31 cellular contexts compared by ENCODE assay signal in genomic region chr1:36656271-36656670, GRCh38.
"Had no signal": no experiment of that assay in that cellular context is flagged by ENCODE, and none has a peak within 500 bp of the region (broad histone marks: within the 10 kb centered on the region; RNA-seq: fewer than 3 reads in every experiment).

No MANE protein-coding gene starts in this region.

- H3K9ac ChIP-seq: SK-N-SH had no signal

- H3K27me3 ChIP-seq: Peyer's patch had no signal

- H3K27ac ChIP-seq: brain microvascular endothelial cell, Peyer's patch, SJSA1 had no signal

- H3K36me3 ChIP-seq: brain microvascular endothelial cell, MG63, Peyer's patch, SJSA1 had no signal

- H3K4me2 ChIP-seq: SK-N-SH had no signal

- DNase-seq: activated CD4-positive, alpha-beta T cell treated with anti-CD3 and anti-CD28 coated beads, Interleukin-2, amount 10 ng/mL, durations not matched to agents 24 days and 14 days; activated CD4-positive, alpha-beta T cell treated with anti-CD3 and anti-CD28 coated beads, Interleukin-2, amount 50 U/mL, for 4 hours; activated CD8-positive, alpha-beta memory T cell treated with anti-CD3 and anti-CD28 coated beads, Interleukin-2, amount 50 U/mL, for 4 hours; activated CD8-positive, alpha-beta T cell treated with anti-CD3 and anti-CD28 coated beads for 36 hours; activated gamma-delta T cell treated with Interleukin-2 at 50 U/mL for 16 hours; activated naive CD4-positive, alpha-beta T cell treated with anti-CD3 and anti-CD28 coated beads for 36 hours; activated naive CD8-positive, alpha-beta T cell treated with anti-CD3 and anti-CD28 coated beads for 36 hours; activated T-cell treated with anti-CD3 and anti-CD28 coated beads for 4 hours; activated T-cell treated with anti-CD3 and anti-CD28 coated beads, Interleukin-2, amount 50 U/mL, for 4 hours; amniotic stem cell; aorta; brain microvascular endothelial cell; Kasumi-1; MG63; NCI-H1048; NCI-H1105 treated with DMSO at 0.1 percent for 48 hours; NCI-H1436; NCI-H1694; NCI-H1930; NCI-H2081 treated with DMSO at 0.1 percent for 48 hours; NCI-H226; NCI-H510A; NCI-H526; NCI-H748 treated with DMSO at 0.1 percent for 48 hours; NK-92 treated with Interleukin-12 subunit alpha and Interleukin-12 subunit beta, amount 100 ng/mL, for 24 hours; PC-3; Peyer's patch; RPMI8226; SHP77 treated with DMSO at 0.1 percent for 48 hours; SK-N-SH had no signal

- H3K9me2 ChIP-seq: SK-N-SH had no signal

- ATAC-seq: activated CD8-positive, alpha-beta T cell treated with anti-CD3 and anti-CD28 coated beads for 36 hours; activated T-cell treated with anti-CD3 and anti-CD28 coated beads, Interleukin-2, amount 50 U/mL, for 4 hours; PC-3 had no signal

- H3K9me3 ChIP-seq: MG63, Peyer's patch, SJSA1, SK-N-SH had no signal

- H3K4me1 ChIP-seq: Peyer's patch, SJSA1 had no signal

- H3K4me3 ChIP-seq: MG63, Peyer's patch, SJSA1 had no signal
